Comparison of ENCODE assay signal across 12 cellular contexts in the genomic region with DNA sequence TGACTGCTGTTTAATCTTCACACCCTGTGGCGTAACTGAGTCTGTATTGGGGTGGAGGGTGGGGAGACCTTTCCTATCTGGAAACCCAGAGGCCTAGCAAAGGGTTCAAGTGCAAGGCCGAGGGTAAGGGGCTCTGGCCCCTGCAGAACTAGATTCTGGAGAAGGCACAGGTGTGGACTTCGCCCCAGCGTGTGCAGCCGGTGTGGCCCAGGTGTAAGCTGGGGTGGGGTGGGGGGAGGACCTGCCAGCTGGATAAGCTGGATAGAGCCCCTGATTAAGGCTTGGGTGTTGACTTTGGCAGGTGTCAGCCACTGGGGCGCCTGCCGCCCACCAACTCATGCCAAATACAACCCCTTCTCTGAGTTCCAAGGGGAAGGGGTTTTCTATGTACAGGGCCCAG. TPM values are rescaled to one million over a fixed set of nuclear protein-coding genes. Genes with fewer than 3 reads are reported as not detected.
DNase-seq lines count a peak whose midpoint lies in the region; ATAC-seq and TF ChIP-seq lines count a peak whose summit lies in the region.
"Had no signal": no experiment of that assay in that cellular context is flagged by ENCODE, and none has a peak within 500 bp of the region (broad histone marks: within the 10 kb centered on the region; RNA-seq: fewer than 3 reads in every experiment).

No MANE protein-coding gene starts in this region.

- peak overlapping the region in 1 of 3 donors; percentile 89 for H3K27ac Mint-ChIP-seq in CD4-positive, CD25-positive, alpha-beta regulatory T cell

- ATAC-seq in CD4-positive, CD25-positive, alpha-beta regulatory T cell (ENCODE audit: low read depth in 2 of 2), result no peak

- H3K36me3 Mint-ChIP-seq in CD4-positive, CD25-positive, alpha-beta regulatory T cell, result peaks cover 21% of the 10 kb centered on the region

- no peaks in the 10 kb centered on the region for H3K9me3 Mint-ChIP-seq in CD4-positive, CD25-positive, alpha-beta regulatory T cell

- H3K27ac ChIP-seq in CD4-positive, CD25-positive, alpha-beta regulatory T cell (ENCODE audit: insufficient read depth, low read length, poor library complexity, severe bottlenecking), result peak overlapping the region; percentile 5
- H3K27ac ChIP-seq in esophagus (ENCODE audit: low read depth in 2 of 2, low read length in 1 of 2) (peak overlapping the region; percentile 29 to 90), neutrophil (peak overlapping the region; percentile 77), A673 (ENCODE audit: low read depth, low read length, poor library complexity, severe bottlenecking) (no peak overlapping the region)

- TF ChIP-seq CTCF in neutrophil (IDR thresholded peaks at IDR 0.05) (no peak), A673 (conservative IDR thresholded peaks at IDR 0.05; ENCODE audit: low read depth, low read length) (no peak)

- no peaks in the 10 kb centered on the region for H3K27me3 ChIP-seq in CD4-positive, CD25-positive, alpha-beta regulatory T cell (ENCODE audit: control insufficient read depth, insufficient read depth, low read length)
- no peaks in the 10 kb centered on the region for H3K27me3 ChIP-seq in esophagus (ENCODE audit: control insufficient read depth in 1 of 2, insufficient read depth in 2 of 2, low read length in 2 of 2)
- no peaks in the 10 kb centered on the region for H3K27me3 ChIP-seq in neutrophil
- H3K27me3 ChIP-seq in A673 (replicated peaks; ENCODE audit: insufficient read depth, low read depth, low read length, poor library complexity), result no peaks in the 10 kb centered on the region

- 58 to 60% methylated on average over 7 of the region's 7 CpGs for WGBS in esophagus, 2 donors

- no TSS peak for BruUV-seq in A673 (replicated peaks; lab: Mats Ljungman, UMichigan)

- H3K4me1 Mint-ChIP-seq in CD4-positive, CD25-positive, alpha-beta regulatory T cell, result peaks cover 0 to 39% (median 16%) of the 10 kb centered on the region in 4 donors

- intact Hi-C loops in A673 (cut with micrococcal nuclease; ENCODE audit: unreplicated experiment), result loop anchor here (5.0 kb wide), 1 partner anchor 266 kb away; no protein-coding TSS in a partner anchor

- CTCF ChIA-PET in A673 (lab: Charles Lee), result interaction anchor here (0.6 kb wide), 1 partner anchor 44 kb away, joined by 3 read pairs; no protein-coding TSS in a partner anchor

- H3K9me3 ChIP-seq in CD4-positive, CD25-positive, alpha-beta regulatory T cell (ENCODE audit: control insufficient read depth in 2 of 2, low read length in 2 of 2), result no peaks in the 10 kb centered on the region
- H3K9me3 ChIP-seq in esophagus (ENCODE audit: control insufficient read depth in 2 of 2, insufficient read depth in 1 of 2, low read depth in 1 of 2, low read length in 1 of 2) (no peaks in the 10 kb centered on the region), neutrophil (no peaks in the 10 kb centered on the region), A673 (ENCODE audit: low read depth, low read length, poor library complexity, severe bottlenecking) (no peaks in the 10 kb centered on the region)

- no peak for DNase-seq in CD4-positive, CD25-positive, alpha-beta regulatory T cell
- peak; percentile 40 for DNase-seq in NCI-H69 (lab: John Stamatoyannopoulos, UW)
- no peak for DNase-seq in cerebellum (ENCODE audit: low spot score)
- DNase-seq in A673 (ENCODE audit: low spot score), result no peak
- no peak for DNase-seq in G401 (ENCODE audit: low spot score)
- no peak for DNase-seq in activated naive CD4-positive, alpha-beta T cell treated with anti-CD3 and anti-CD28 coated beads, Interleukin-2, amount 50 U/mL, for 16 hours
- DNase-seq: activated T-cell treated with anti-CD3 and anti-CD28 coated beads, Interleukin-2, amount 50 U/mL, for 48 hours; NCI-H226; T-helper 1 cell had no signal

- H3K4me1 ChIP-seq in CD4-positive, CD25-positive, alpha-beta regulatory T cell (ENCODE audit: control insufficient read depth, insufficient read depth, low read length, poor library complexity, severe bottlenecking), result peaks cover 34% of the 10 kb centered on the region
- H3K4me1 ChIP-seq in esophagus (ENCODE audit: control insufficient read depth in 2 of 2, insufficient read depth in 2 of 2, low read length in 1 of 2) (peaks cover 0 to 6% of the 10 kb centered on the region in 2 donors), neutrophil (ENCODE audit: control insufficient read depth in 1 of 2, insufficient read depth in 1 of 2, low read depth in 1 of 2, low read length in 1 of 2) (peaks cover 55 to 57% of the 10 kb centered on the region in 2 experiments), A673 (ENCODE audit: insufficient read depth, low read length, poor library complexity, severe bottlenecking) (no peaks in the 10 kb centered on the region)

- POLR2A ChIA-PET in A673 (lab: Charles Lee; ENCODE audit: low non-redundant PET), result interaction anchor here (0.6 to 0.7 kb wide), 2 partner anchors 174 to 1653 kb away, joined by 3 to 9 read pairs; no protein-coding TSS in a partner anchor

- peaks cover 29% of the 10 kb centered on the region for H3K36me3 ChIP-seq in CD4-positive, CD25-positive, alpha-beta regulatory T cell (ENCODE audit: control insufficient read depth, insufficient read depth, low read length)
- H3K36me3 ChIP-seq in esophagus (ENCODE audit: control insufficient read depth in 2 of 2, insufficient read depth in 2 of 2, low read length in 1 of 2) (peaks cover 4 to 19% of the 10 kb centered on the region in 2 donors), neutrophil (peaks cover 42% of the 10 kb centered on the region), A673 (ENCODE audit: insufficient read depth, low read length, poor library complexity, severe bottlenecking) (peaks cover 28% of the 10 kb centered on the region)

- no peaks in the 10 kb centered on the region for H3K27me3 Mint-ChIP-seq in CD4-positive, CD25-positive, alpha-beta regulatory T cell

- in situ Hi-C loops in G401 (cut with HindIII; ENCODE audit: low sequenced_read_pairs), result no loop called here

- H3K4me3 ChIP-seq in CD4-positive, CD25-positive, alpha-beta regulatory T cell (ENCODE audit: low read depth, low read length), result no peak overlapping the region
- H3K4me3 ChIP-seq in esophagus (ENCODE audit: low read depth in 1 of 2, low read length in 2 of 2) (peak overlapping the region; percentile 75 to 95), neutrophil (ENCODE audit: low read depth in 1 of 2, low read length in 1 of 2) (peak overlapping the region; percentile 89 to 100), A673 (ENCODE audit: low read depth, low read length, poor library complexity, severe bottlenecking) (no peak overlapping the region)

- peak overlapping the region; percentile 87 to 90 (median 88) for H3K4me3 Mint-ChIP-seq in CD4-positive, CD25-positive, alpha-beta regulatory T cell

RNA-seq across cellular contexts. Expression of a gene that starts 1.3 kb away (rescaled TPM):
- total RNA-seq in CD4-positive, CD25-positive, alpha-beta regulatory T cell, result 13.4 TPM
- polyA plus RNA-seq in CD4-positive, CD25-positive, alpha-beta regulatory T cell, result 1 to 10 TPM; 5.1 to 7.6 (median 6.0) TPM
- polyA plus RNA-seq in esophagus, result 10 to 100 TPM; 21.7 to 25.7 TPM
- 17.7 TPM for total RNA-seq in cerebellum
- total RNA-seq in A673 (2021), result 25.4 and 35.5 TPM in 2 replicates
- total RNA-seq in G401 (2014; rRNA removed; shearing (Covaris generic)), result 18.2 and 18.3 TPM in 2 replicates
- total RNA-seq: HT1080 had no signal

RNA-seq across cellular contexts. Expression of a gene that starts 7.9 kb away (rescaled TPM):
- total RNA-seq in CD4-positive, CD25-positive, alpha-beta regulatory T cell, result 24.0 TPM
- 10 to 100 TPM; 69.0 to 88.3 (median 73.8) TPM for polyA plus RNA-seq in CD4-positive, CD25-positive, alpha-beta regulatory T cell
- polyA plus RNA-seq in esophagus, result 10 to 100 TPM; 39.8 to 67.1 TPM
- total RNA-seq in cerebellum (20.5 TPM), A673 (2021) (94.3 and 100 TPM in 2 replicates)
- 363 and 408 TPM in 2 replicates for total RNA-seq in G401 (2014; rRNA removed; shearing (Covaris generic))

RNA-seq across cellular contexts. Expression of a gene that starts 8.2 kb away (rescaled TPM):
- total RNA-seq in CD4-positive, CD25-positive, alpha-beta regulatory T cell, result 66.5 TPM
- polyA plus RNA-seq in CD4-positive, CD25-positive, alpha-beta regulatory T cell, result 10 to 100 TPM; 18.7 to 23.1 (median 21.7) TPM
- 10 to 100 TPM; 22.5 to 47.6 TPM for polyA plus RNA-seq in esophagus
- total RNA-seq in cerebellum (7.5 TPM), A673 (2021) (7.9 and 11.6 TPM in 2 replicates)
- total RNA-seq in G401 (2014; rRNA removed; shearing (Covaris generic)), result 2.6 TPM in 2 replicates
- total RNA-seq: HT1080 had no signal

RNA-seq across cellular contexts. Expression of a gene that starts 17.1 kb away (rescaled TPM):
- 10.4 TPM for total RNA-seq in CD4-positive, CD25-positive, alpha-beta regulatory T cell
- 1 to 10 TPM in 3 of 4 donors, under 1 TPM in 1; 0.86 to 2.4 (median 2.1) TPM for polyA plus RNA-seq in CD4-positive, CD25-positive, alpha-beta regulatory T cell
- 1 to 10 TPM; 7.3 to 8.6 TPM for polyA plus RNA-seq in esophagus
- total RNA-seq in cerebellum, result 23.7 TPM
- total RNA-seq in A673 (2021), result 19.0 and 20.2 TPM in 2 replicates
- 8.1 and 11.5 TPM in 2 replicates for total RNA-seq in G401 (2014; rRNA removed; shearing (Covaris generic))

RNA-seq across cellular contexts. Expression of a gene that starts 36.3 kb away (rescaled TPM):
- total RNA-seq in CD4-positive, CD25-positive, alpha-beta regulatory T cell, result 3.0 TPM
- 1 to 10 TPM; 5.6 to 8.4 (median 7.0) TPM for polyA plus RNA-seq in CD4-positive, CD25-positive, alpha-beta regulatory T cell
- 1 to 10 TPM; 2.2 to 2.8 TPM for polyA plus RNA-seq in esophagus
- total RNA-seq in cerebellum (0.64 TPM), A673 (2021) (2.5 and 3.3 TPM in 2 replicates)
- 6.2 and 6.3 TPM in 2 replicates for total RNA-seq in G401 (2014; rRNA removed; shearing (Covaris generic))

Comparison
In these comparisons a context has a peak if more than half of its experiments do, and no peak if none do; other contexts are left out.
1. H3K4me3 ChIP-seq: peak in esophagus (2 of 2) and neutrophil (2 of 2); none in CD4-positive, CD25-positive, alpha-beta regulatory T cell (single experiment) and A673 (single experiment).